In the genomic region with DNA sequence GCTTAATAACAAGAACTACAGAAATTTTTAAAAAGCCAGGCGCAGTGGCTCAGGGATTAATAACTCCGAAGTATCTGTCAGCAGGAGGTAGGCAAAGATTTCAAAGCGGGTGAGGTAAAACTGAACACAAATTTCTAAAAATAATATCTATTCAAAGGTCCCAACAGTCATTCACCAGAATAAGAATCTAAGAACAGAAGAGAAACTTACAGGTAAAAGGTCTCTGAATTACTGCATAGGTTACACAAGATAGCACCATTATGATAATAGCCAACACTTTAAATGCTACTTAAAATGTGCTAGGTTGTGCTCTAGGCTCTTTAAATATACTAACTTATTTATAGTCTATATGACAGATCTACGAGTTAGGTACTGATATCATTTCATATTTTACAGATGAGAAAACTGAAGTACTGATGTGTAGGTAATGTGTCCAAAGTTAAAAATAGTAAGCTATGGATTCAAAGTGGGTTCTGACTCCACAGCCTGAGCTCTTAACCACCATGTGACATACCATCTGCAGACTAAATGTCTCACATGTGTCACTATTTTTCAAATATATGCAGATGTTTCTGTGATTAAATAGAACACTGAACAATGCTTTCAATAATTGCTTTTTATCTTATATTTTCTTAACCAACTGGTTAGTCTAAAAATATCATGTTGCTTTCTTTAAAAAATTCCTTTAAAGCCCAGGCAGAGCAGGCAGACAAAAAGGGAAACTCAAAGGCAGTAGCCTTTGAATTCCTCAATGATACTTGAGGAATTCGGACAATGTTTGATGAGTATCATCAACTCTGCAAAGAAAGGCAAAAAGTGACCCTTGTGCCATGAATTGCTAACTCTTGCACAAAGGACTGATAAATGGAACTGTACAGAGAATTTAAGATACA, we compare ENCODE assay signal across 13 cellular contexts.
A peak's percentile ranks its signal among the peaks of the same experiment; 100 is the strongest.
DNase-seq lines count a peak whose midpoint lies in the region; ATAC-seq and TF ChIP-seq lines count a peak whose summit lies in the region.
"Had no signal": no experiment of that assay in that cellular context is flagged by ENCODE, and none has a peak within 500 bp of the region (broad histone marks: within the 10 kb centered on the region; RNA-seq: fewer than 3 reads in every experiment).

No MANE protein-coding gene starts in this region.

- no peak for TF ChIP-seq CTCF in left ventricle myocardium inferior (IDR thresholded peaks at IDR 0.05; ENCODE audit: borderline replicate concordance)
- TF ChIP-seq CTCF in fibroblast of mammary gland (conservative IDR thresholded peaks at IDR 0.05; ENCODE audit: control insufficient read depth, insufficient read depth, low read depth, low read length): no peak

- H3K9me3 Mint-ChIP-seq in stimulated activated naive B cell treated with anti-CD40 and anti-IgM and Interleukin-4, amounts not matched to agents 10 μg/mL and 1 μg/mL and 100 μg/mL, for 72 hours: peaks cover 0 to 4% of the 10 kb centered on the region in 2 donors

- intact Hi-C loops in left ventricle myocardium inferior (cut with micrococcal nuclease): no loop called here
- intact Hi-C loops in cardiac septum (cut with DNase I): no loop called here

- no peak overlapping the region for H3K4me3 ChIP-seq in left ventricle myocardium inferior
- no peak overlapping the region for H3K4me3 ChIP-seq in fibroblast of mammary gland (ENCODE audit: control insufficient read depth, low read depth, low read length)
- H3K4me3 ChIP-seq: ovary, upper lobe of right lung had no signal

- peaks cover 47 to 58% of the 10 kb centered on the region in 2 donors for H3K36me3 Mint-ChIP-seq in stimulated activated naive B cell treated with anti-CD40 and anti-IgM and Interleukin-4, amounts not matched to agents 10 μg/mL and 1 μg/mL and 100 μg/mL, for 72 hours

- peak overlapping the region; percentile 90 for H3K27ac Mint-ChIP-seq in stimulated activated naive B cell treated with anti-CD40 and anti-IgM and Interleukin-4, amounts not matched to agents 10 μg/mL and 1 μg/mL and 100 μg/mL, for 72 hours
- H3K27ac Mint-ChIP-seq: WTC11 had no signal

- H3K27me3 Mint-ChIP-seq in stimulated activated naive B cell treated with anti-CD40 and anti-IgM and Interleukin-4, amounts not matched to agents 10 μg/mL and 1 μg/mL and 100 μg/mL, for 72 hours: no peaks in the 10 kb centered on the region

- H3K4me1 Mint-ChIP-seq in stimulated activated naive B cell treated with anti-CD40 and anti-IgM and Interleukin-4, amounts not matched to agents 10 μg/mL and 1 μg/mL and 100 μg/mL, for 72 hours: peaks cover 10 to 16% of the 10 kb centered on the region in 2 donors
- H3K4me1 Mint-ChIP-seq: WTC11 had no signal

- no peak for DNase-seq in left ventricle myocardium inferior
- no peak for DNase-seq in cardiac septum (ENCODE audit: low spot score)
- peak; percentile 45 for DNase-seq in NCI-H1694 (lab: John Stamatoyannopoulos, UW)
- DNase-seq in fibroblast of mammary gland (ENCODE audit: low read depth): peak; percentile 6
- no peak for DNase-seq in stimulated activated naive B cell treated with anti-CD40 and anti-IgM and Interleukin-4, amounts not matched to agents 10 μg/mL and 1 μg/mL and 100 μg/mL, for 72 hours
- DNase-seq in activated CD4-positive, alpha-beta T cell treated with anti-CD3 and anti-CD28 coated beads for 1 hour: no peak
- DNase-seq in activated CD4-positive, alpha-beta T cell treated with anti-CD3 and anti-CD28 coated beads for 4 hours: no peak
- DNase-seq: activated T-cell treated with anti-CD3 and anti-CD28 coated beads for 4 hours, dermis blood vessel endothelial cell, ovary, upper lobe of right lung had no signal

- H3K4me1 ChIP-seq in left ventricle myocardium inferior: peaks cover 26% of the 10 kb centered on the region
- H3K4me1 ChIP-seq: upper lobe of right lung had no signal

- peaks cover 42% of the 10 kb centered on the region for H3K36me3 ChIP-seq in left ventricle myocardium inferior
- H3K36me3 ChIP-seq: ovary had no signal

- peak; percentile 54 to 84 for ATAC-seq in stimulated activated naive B cell treated with anti-CD40 and anti-IgM and Interleukin-4, amounts not matched to agents 10 μg/mL and 1 μg/mL and 100 μg/mL, for 72 hours (replicated peaks)
- ATAC-seq in GM21447 (IDR thresholded peaks at IDR 0.05; ENCODE audit: unreplicated experiment): no peak
- ATAC-seq: upper lobe of right lung, WTC11 had no signal

- no peaks in the 10 kb centered on the region for H3K27me3 ChIP-seq in left ventricle myocardium inferior (ENCODE audit: low read depth)
- H3K27me3 ChIP-seq: ovary, upper lobe of right lung had no signal

- H3K27ac ChIP-seq in left ventricle myocardium inferior (replicated peaks): peak overlapping the region; percentile 59
- H3K27ac ChIP-seq: ovary, upper lobe of right lung had no signal

- H3K9me3 ChIP-seq in left ventricle myocardium inferior (replicated peaks): no peaks in the 10 kb centered on the region
- H3K9me3 ChIP-seq: ovary, upper lobe of right lung had no signal

- H3K4me3 Mint-ChIP-seq in stimulated activated naive B cell treated with anti-CD40 and anti-IgM and Interleukin-4, amounts not matched to agents 10 μg/mL and 1 μg/mL and 100 μg/mL, for 72 hours: peak overlapping the region; percentile 3 to 13
- H3K4me3 Mint-ChIP-seq: WTC11 had no signal

Comparison
In these comparisons a context has a peak if more than half of its experiments do, and no peak if none do; other contexts are left out.
1. DNase-seq: peak in NCI-H1694 (single experiment) and fibroblast of mammary gland (single experiment); none in left ventricle myocardium inferior (single experiment), cardiac septum (single experiment), stimulated activated naive B cell treated with anti-CD40 and anti-IgM and Interleukin-4, amounts not matched to agents 10 μg/mL and 1 μg/mL and 100 μg/mL, for 72 hours (single experiment), activated CD4-positive, alpha-beta T cell treated with anti-CD3 and anti-CD28 coated beads for 1 hour (single experiment) and activated CD4-positive, alpha-beta T cell treated with anti-CD3 and anti-CD28 coated beads for 4 hours (0 of 2).